12 cellular contexts compared by ENCODE assay signal in the genomic region with DNA sequence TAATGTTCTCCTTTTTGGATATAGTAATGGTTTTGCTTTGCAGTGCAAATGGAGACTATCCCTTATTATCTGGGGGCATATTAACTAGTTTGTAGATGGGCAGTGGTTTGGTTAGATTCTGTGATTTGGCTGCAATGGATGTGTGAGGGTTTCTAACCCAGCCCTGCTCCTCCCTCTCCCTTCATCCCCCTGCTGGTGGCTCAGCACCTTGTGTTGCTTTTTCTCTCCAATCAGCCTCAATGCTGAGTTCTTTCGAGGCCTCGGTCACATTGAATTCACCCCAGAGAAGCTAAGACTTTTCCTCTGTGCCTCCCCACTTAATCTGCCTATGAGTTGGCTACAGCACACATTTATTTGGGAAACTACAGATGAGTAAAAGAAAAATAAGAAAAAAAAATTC.
DNase-seq lines count a peak whose midpoint lies in the region; ATAC-seq and TF ChIP-seq lines count a peak whose summit lies in the region.
"Had no signal": no experiment of that assay in that cellular context is flagged by ENCODE, and none has a peak within 500 bp of the region (broad histone marks: within the 10 kb centered on the region; RNA-seq: fewer than 3 reads in every experiment).

No MANE protein-coding gene starts in this region.

- no peak overlapping the region for H3K14ac ChIP-seq in neuronal stem cell (ENCODE audit: low read length)

- no peak overlapping the region for H3K4me3 Mint-ChIP-seq in endothelial cell (ENCODE audit: unreplicated experiment)
- no peak overlapping the region for H3K4me3 Mint-ChIP-seq in activated CD8-positive, alpha-beta memory T cell treated with anti-CD3 and anti-CD28 coated beads, Interleukin-2, amount 10 ng/mL, durations not matched to agents 7 days and 5 days
- H3K4me3 Mint-ChIP-seq: activated B cell treated with CpG ODN at 0.5 μM for 24 hours had no signal

- H3K36me3 ChIP-seq in NT2/D1 (ENCODE audit: insufficient read depth, insufficient read length, low read length) (no peaks in the 10 kb centered on the region), neuronal stem cell (replicated peaks in 1 of 2; ENCODE audit: control insufficient read depth in 2 of 2, insufficient read depth in 2 of 2, low read length in 2 of 2) (no peaks in the 10 kb centered on the region), PC-9 (ENCODE audit: low read depth) (no peaks in the 10 kb centered on the region)

- no peaks in the 10 kb centered on the region for H3K4me1 Mint-ChIP-seq in endothelial cell (ENCODE audit: unreplicated experiment)
- H3K4me1 Mint-ChIP-seq in activated CD8-positive, alpha-beta memory T cell treated with anti-CD3 and anti-CD28 coated beads, Interleukin-2, amount 10 ng/mL, durations not matched to agents 7 days and 5 days, result no peaks in the 10 kb centered on the region
- H3K4me1 Mint-ChIP-seq: activated B cell treated with CpG ODN at 0.5 μM for 24 hours had no signal

- H4K8ac ChIP-seq in neuronal stem cell (ENCODE audit: low read depth, low read length), result no peak overlapping the region

- H3K36me3 Mint-ChIP-seq in endothelial cell (ENCODE audit: low read depth, unreplicated experiment), result no peaks in the 10 kb centered on the region
- no peaks in the 10 kb centered on the region for H3K36me3 Mint-ChIP-seq in activated CD8-positive, alpha-beta memory T cell treated with anti-CD3 and anti-CD28 coated beads, Interleukin-2, amount 10 ng/mL, durations not matched to agents 7 days and 5 days

- no peaks in the 10 kb centered on the region for H3K79me1 ChIP-seq in neuronal stem cell (ENCODE audit: low read depth, low read length)

- TF ChIP-seq CTCF in endothelial cell (IDR thresholded peaks at IDR 0.05; ENCODE audit: unreplicated experiment) (peak; percentile 48), PC-9 (conservative IDR thresholded peaks at IDR 0.05) (no peak)

- no peak overlapping the region for H3K9ac ChIP-seq in NT2/D1 (ENCODE audit: insufficient read length, low read depth)
- H3K9ac ChIP-seq in neuronal stem cell (ENCODE audit: low read depth, low read length, poor library complexity), result no peak overlapping the region

- H2BK12ac ChIP-seq in neuronal stem cell (ENCODE audit: low read length), result no peak overlapping the region

- no peak overlapping the region for H2BK15ac ChIP-seq in neuronal stem cell (ENCODE audit: low read length)

- no peaks in the 10 kb centered on the region for H3K9me2 ChIP-seq in PC-9 (ENCODE audit: insufficient read depth)

- H3K79me2 ChIP-seq in PC-9 (ENCODE audit: low read depth), result no peaks in the 10 kb centered on the region

- no peaks in the 10 kb centered on the region for H3F3A ChIP-seq in PC-9 (ENCODE audit: insufficient read depth, low read depth)

- H4K20me1 ChIP-seq in PC-9 (ENCODE audit: insufficient read depth), result no peaks in the 10 kb centered on the region

- H2AFZ ChIP-seq in neuronal stem cell (ENCODE audit: low read length) (no peak overlapping the region), PC-9 (no peak overlapping the region)

- no peaks in the 10 kb centered on the region for H3K4me1 ChIP-seq in NT2/D1 (ENCODE audit: insufficient read depth, insufficient read length)
- no peaks in the 10 kb centered on the region for H3K4me1 ChIP-seq in neuronal stem cell (ENCODE audit: control insufficient read depth in 2 of 2, insufficient read depth in 1 of 2, low read depth in 1 of 2, low read length in 2 of 2)
- H3K4me1 ChIP-seq in PC-9 (replicated peaks; ENCODE audit: insufficient read depth), result no peaks in the 10 kb centered on the region
- H3K4me1 ChIP-seq: A549 had no signal

- H3K9me3 Mint-ChIP-seq in endothelial cell (ENCODE audit: unreplicated experiment), result no peaks in the 10 kb centered on the region
- peaks cover 6% of the 10 kb centered on the region for H3K9me3 Mint-ChIP-seq in activated CD8-positive, alpha-beta memory T cell treated with anti-CD3 and anti-CD28 coated beads, Interleukin-2, amount 10 ng/mL, durations not matched to agents 7 days and 5 days (ENCODE audit: low read depth)

- H3K4ac ChIP-seq in neuronal stem cell (ENCODE audit: low read length), result no peak overlapping the region

- no TSS peak for BruUV-seq in PC-9 (replicated peaks; lab: Mats Ljungman, UMichigan)

- ATAC-seq in activated CD8-positive, alpha-beta memory T cell treated with anti-CD3 and anti-CD28 coated beads, Interleukin-2, amount 10 ng/mL, durations not matched to agents 7 days and 5 days, result no peak
- ATAC-seq: A549 had no signal

- H3K4me3 ChIP-seq in NT2/D1 (ENCODE audit: insufficient read length, low read depth), result no peak overlapping the region
- H3K4me3 ChIP-seq in neuronal stem cell (ENCODE audit: low read length in 2 of 2), result no peak overlapping the region
- no peak overlapping the region for H3K4me3 ChIP-seq in PC-9
- H3K4me3 ChIP-seq: A549 had no signal

- no peak overlapping the region for H2BK5ac ChIP-seq in neuronal stem cell (ENCODE audit: low read length)

- H3K27me3 Mint-ChIP-seq in endothelial cell (ENCODE audit: unreplicated experiment), result no peaks in the 10 kb centered on the region
- no peaks in the 10 kb centered on the region for H3K27me3 Mint-ChIP-seq in activated CD8-positive, alpha-beta memory T cell treated with anti-CD3 and anti-CD28 coated beads, Interleukin-2, amount 10 ng/mL, durations not matched to agents 7 days and 5 days
- H3K27me3 Mint-ChIP-seq: activated B cell treated with CpG ODN at 0.5 μM for 24 hours had no signal

- WGBS in neuronal stem cell (ENCODE audit: extremely low coverage in 2 of 2, insufficient read length in 2 of 2, insufficient replicate concordance in 1 of 2), 2 donors, result no CpG with 5 or more reads among the region's 2 CpGs

- CTCF ChIA-PET in activated CD8-positive, alpha-beta memory T cell treated with anti-CD3 and anti-CD28 coated beads, Interleukin-2, amount 10 ng/mL, durations not matched to agents 7 days and 5 days (lab: Charles Lee), result no interaction called here
- CTCF ChIA-PET in PC-9 (lab: Charles Lee), result no interaction called here

- no peak overlapping the region for H2AK5ac ChIP-seq in neuronal stem cell (ENCODE audit: low read depth, low read length)

- H4K91ac ChIP-seq in neuronal stem cell (ENCODE audit: low read depth, low read length, poor library complexity), result no peak overlapping the region

- H3K9me3 ChIP-seq in NT2/D1 (ENCODE audit: insufficient read depth, low read length) (no peaks in the 10 kb centered on the region), neuronal stem cell (replicated peaks in 1 of 2; ENCODE audit: control insufficient read depth in 2 of 2, insufficient read depth in 1 of 2, low read depth in 1 of 2, low read length in 2 of 2) (no peaks in the 10 kb centered on the region), PC-9 (ENCODE audit: insufficient read depth, low read depth) (no peaks in the 10 kb centered on the region)
- H3K9me3 ChIP-seq: A549 had no signal

- DNase-seq in NCI-H82 (lab: John Stamatoyannopoulos, UW) (peak; percentile 24), NCI-H82 treated with DMSO at 0.1 percent for 48 hours (lab: John Stamatoyannopoulos, UW; ENCODE audit: unreplicated experiment) (no peak), NT2/D1 (ENCODE audit: low read depth, low spot score) (peak; percentile 11), endothelial cell (ENCODE audit: low spot score) (peak; percentile 29), neuronal stem cell (ENCODE audit: low spot score) (peak; percentile 3), Ammon's horn (ENCODE audit: low spot score) (no peak), PC-9 (no peak)
- no peak for DNase-seq in activated CD8-positive, alpha-beta memory T cell treated with anti-CD3 and anti-CD28 coated beads, Interleukin-2, amount 10 ng/mL, durations not matched to agents 7 days and 5 days
- DNase-seq: activated B cell treated with CpG ODN at 0.5 μM for 24 hours, cortex of kidney, NCI-H187 had no signal

- POLR2A ChIA-PET in PC-9 (lab: Charles Lee; ENCODE audit: unreplicated experiment), result no interaction called here

- intact Hi-C loops in PC-9 (cut with micrococcal nuclease; ENCODE audit: unreplicated experiment), result no loop called here

- H3K27ac Mint-ChIP-seq in endothelial cell (ENCODE audit: unreplicated experiment), result no peak overlapping the region
- H3K27ac Mint-ChIP-seq in activated CD8-positive, alpha-beta memory T cell treated with anti-CD3 and anti-CD28 coated beads, Interleukin-2, amount 10 ng/mL, durations not matched to agents 7 days and 5 days, result no peak overlapping the region
- H3K27ac Mint-ChIP-seq: activated B cell treated with CpG ODN at 0.5 μM for 24 hours had no signal

- H3K4me2 ChIP-seq in neuronal stem cell (ENCODE audit: insufficient read depth, low read length, poor library complexity, severe bottlenecking) (no peak overlapping the region), PC-9 (no peak overlapping the region)
- H3K4me2 ChIP-seq: A549 had no signal

- no peaks in the 10 kb centered on the region for H3K27me3 ChIP-seq in NT2/D1 (ENCODE audit: insufficient read depth, insufficient read length)
- no peaks in the 10 kb centered on the region for H3K27me3 ChIP-seq in neuronal stem cell (ENCODE audit: control insufficient read depth in 3 of 3, insufficient read depth in 3 of 3, low read depth in 1 of 3, low read length in 3 of 3)
- no peaks in the 10 kb centered on the region for H3K27me3 ChIP-seq in PC-9 (ENCODE audit: insufficient read depth, low read depth)

- no peak overlapping the region for H3K18ac ChIP-seq in neuronal stem cell (ENCODE audit: low read length)

- H3K23ac ChIP-seq in neuronal stem cell (ENCODE audit: low read depth, low read length, poor library complexity), result no peak overlapping the region

- no peak overlapping the region for H2BK120ac ChIP-seq in neuronal stem cell (ENCODE audit: low read depth, low read length)

- H3K27ac ChIP-seq in neuronal stem cell (replicated peaks; ENCODE audit: low read length) (no peak overlapping the region), PC-9 (no peak overlapping the region)
- H3K27ac ChIP-seq: A549 had no signal

Comparison
In these comparisons a context has a peak if more than half of its experiments do, and no peak if none do; other contexts are left out.
1. DNase-seq: peak in NCI-H82 (single experiment), NT2/D1 (single experiment), endothelial cell (single experiment) and neuronal stem cell (single experiment); none in NCI-H82 treated with DMSO at 0.1 percent for 48 hours (single experiment), activated CD8-positive, alpha-beta memory T cell treated with anti-CD3 and anti-CD28 coated beads, Interleukin-2, amount 10 ng/mL, durations not matched to agents 7 days and 5 days (single experiment), Ammon's horn (single experiment) and PC-9 (0 of 2).